ENCODE assay signal across 8 cellular contexts in the genomic region with DNA sequence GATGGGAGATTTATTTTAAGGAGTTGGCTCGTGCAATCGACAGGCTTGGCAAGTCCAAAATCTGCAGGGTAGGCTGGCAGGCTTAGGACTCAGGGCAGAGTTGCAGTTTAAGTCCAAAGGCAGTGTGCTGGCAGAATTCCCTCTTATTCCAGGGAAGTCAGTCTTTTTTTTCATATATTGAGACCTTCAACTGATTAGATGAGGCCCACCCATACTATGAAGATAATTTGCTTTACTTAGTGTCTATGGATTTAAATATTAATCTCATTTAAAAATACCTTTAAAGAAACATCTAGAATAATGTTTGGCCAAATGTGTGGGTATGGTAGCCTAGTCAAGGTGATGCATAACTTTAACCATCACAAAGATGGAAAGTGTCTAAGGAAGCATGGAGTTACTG.
"Had no signal": no experiment of that assay in that cellular context is flagged by ENCODE, and none has a peak within 500 bp of the region (broad histone marks: within the 10 kb centered on the region; RNA-seq: fewer than 3 reads in every experiment).

No MANE protein-coding gene starts in this region.

- FAIRE-seq: G401.6, GM12878, GM12891, GM12892, GM18507, GM19239 had no signal

- H3K4me3 ChIP-seq: GM12878 had no signal

- DNase-seq: GDM1, GF-D8 had no signal

- ATAC-seq: GM12878 had no signal
